ENCODE assay signal across 11 cellular contexts in the genomic region with DNA sequence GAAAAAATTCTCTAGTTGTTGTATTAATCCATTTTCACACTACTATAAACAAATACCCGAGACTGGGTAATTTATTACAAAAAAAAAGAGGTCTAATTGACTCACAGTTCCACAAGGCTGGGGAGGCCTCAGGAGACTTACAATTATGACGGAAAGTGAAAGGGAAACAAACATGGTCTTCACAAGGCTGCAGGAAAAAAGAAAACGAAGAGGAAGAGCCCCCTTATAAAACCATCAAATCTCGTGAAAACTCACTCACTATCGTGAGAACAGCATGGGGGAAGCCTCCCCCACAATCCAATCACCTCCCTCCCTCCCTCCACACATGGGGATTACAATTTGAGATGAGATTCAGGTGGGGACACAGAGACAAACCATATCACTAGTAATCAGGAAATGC.
DNase-seq lines count a peak whose midpoint lies in the region; ATAC-seq, FAIRE-seq and TF ChIP-seq lines count a peak whose summit lies in the region.
"Had no signal": no experiment of that assay in that cellular context is flagged by ENCODE, and none has a peak within 500 bp of the region (broad histone marks: within the 10 kb centered on the region; RNA-seq: fewer than 3 reads in every experiment).

No MANE protein-coding gene starts in this region.

- peaks cover 8% of the 10 kb centered on the region for H3K27me3 Mint-ChIP-seq in activated naive CD4-positive, alpha-beta T cell treated with anti-CD3 and anti-CD28 coated beads, Interleukin-2, amount 10 ng/mL, durations not matched to agents 7 days and 5 days
- no peaks in the 10 kb centered on the region for H3K27me3 Mint-ChIP-seq in T-helper 2 cell treated with Interferon-gamma antibody and Interleukin-4, amounts not matched to agents 5 μg/mL and 100 μg/mL, for 36 hours (ENCODE audit: low read depth)
- no peaks in the 10 kb centered on the region for H3K27me3 Mint-ChIP-seq in stimulated activated memory B cell treated with anti-CD40 and anti-IgM and Interleukin-4, amounts not matched to agents 10 μg/mL and 1 μg/mL and 100 μg/mL, for 72 hours

- H3K4me3 Mint-ChIP-seq in activated naive CD4-positive, alpha-beta T cell treated with anti-CD3 and anti-CD28 coated beads, Interleukin-2, amount 10 ng/mL, durations not matched to agents 7 days and 5 days: no peak overlapping the region
- peak overlapping the region; percentile 44 for H3K4me3 Mint-ChIP-seq in T-helper 2 cell treated with Interferon-gamma antibody and Interleukin-4, amounts not matched to agents 5 μg/mL and 100 μg/mL, for 36 hours
- H3K4me3 Mint-ChIP-seq in stimulated activated memory B cell treated with anti-CD40 and anti-IgM and Interleukin-4, amounts not matched to agents 10 μg/mL and 1 μg/mL and 100 μg/mL, for 72 hours: peak overlapping the region; percentile 45

- H3K36me3 Mint-ChIP-seq in activated naive CD4-positive, alpha-beta T cell treated with anti-CD3 and anti-CD28 coated beads, Interleukin-2, amount 10 ng/mL, durations not matched to agents 7 days and 5 days: no peaks in the 10 kb centered on the region
- H3K36me3 Mint-ChIP-seq in T-helper 2 cell treated with Interferon-gamma antibody and Interleukin-4, amounts not matched to agents 5 μg/mL and 100 μg/mL, for 36 hours (ENCODE audit: low read depth): no peaks in the 10 kb centered on the region
- peaks cover 8% of the 10 kb centered on the region for H3K36me3 Mint-ChIP-seq in stimulated activated memory B cell treated with anti-CD40 and anti-IgM and Interleukin-4, amounts not matched to agents 10 μg/mL and 1 μg/mL and 100 μg/mL, for 72 hours

- H3K27ac Mint-ChIP-seq in activated naive CD4-positive, alpha-beta T cell treated with anti-CD3 and anti-CD28 coated beads, Interleukin-2, amount 10 ng/mL, durations not matched to agents 7 days and 5 days: peak overlapping the region; percentile 47
- H3K27ac Mint-ChIP-seq in T-helper 2 cell treated with Interferon-gamma antibody and Interleukin-4, amounts not matched to agents 5 μg/mL and 100 μg/mL, for 36 hours: peak overlapping the region; percentile 60
- H3K27ac Mint-ChIP-seq in stimulated activated memory B cell treated with anti-CD40 and anti-IgM and Interleukin-4, amounts not matched to agents 10 μg/mL and 1 μg/mL and 100 μg/mL, for 72 hours: peak overlapping the region; percentile 91

- CTCF ChIA-PET in activated naive CD4-positive, alpha-beta T cell treated with anti-CD3 and anti-CD28 coated beads, Interleukin-2, amount 10 ng/mL, durations not matched to agents 7 days and 5 days (lab: Charles Lee): no interaction called here

- no peak for TF ChIP-seq CTCF in D721Med (IDR thresholded peaks at IDR 0.05; ENCODE audit: insufficient read depth, missing control alignments)

- H3K4me1 Mint-ChIP-seq in activated naive CD4-positive, alpha-beta T cell treated with anti-CD3 and anti-CD28 coated beads, Interleukin-2, amount 10 ng/mL, durations not matched to agents 7 days and 5 days: peaks cover 8% of the 10 kb centered on the region
- peaks cover 5% of the 10 kb centered on the region for H3K4me1 Mint-ChIP-seq in T-helper 2 cell treated with Interferon-gamma antibody and Interleukin-4, amounts not matched to agents 5 μg/mL and 100 μg/mL, for 36 hours (ENCODE audit: low read depth)
- peaks cover 10% of the 10 kb centered on the region for H3K4me1 Mint-ChIP-seq in stimulated activated memory B cell treated with anti-CD40 and anti-IgM and Interleukin-4, amounts not matched to agents 10 μg/mL and 1 μg/mL and 100 μg/mL, for 72 hours

- peak; percentile 79 for ATAC-seq in HG02885 (IDR thresholded peaks at IDR 0.05; ENCODE audit: poor library complexity, unreplicated experiment)
- ATAC-seq in stimulated activated memory B cell treated with anti-CD40 and anti-IgM and Interleukin-4, amounts not matched to agents 10 μg/mL and 1 μg/mL and 100 μg/mL, for 72 hours: no peak

- H3K9me3 Mint-ChIP-seq in activated naive CD4-positive, alpha-beta T cell treated with anti-CD3 and anti-CD28 coated beads, Interleukin-2, amount 10 ng/mL, durations not matched to agents 7 days and 5 days: no peaks in the 10 kb centered on the region
- no peaks in the 10 kb centered on the region for H3K9me3 Mint-ChIP-seq in T-helper 2 cell treated with Interferon-gamma antibody and Interleukin-4, amounts not matched to agents 5 μg/mL and 100 μg/mL, for 36 hours
- peaks cover 6% of the 10 kb centered on the region for H3K9me3 Mint-ChIP-seq in stimulated activated memory B cell treated with anti-CD40 and anti-IgM and Interleukin-4, amounts not matched to agents 10 μg/mL and 1 μg/mL and 100 μg/mL, for 72 hours

- no peak for FAIRE-seq in D721Med (lab: Jason Lieb, UNC)

- no peak for DNase-seq in activated naive CD4-positive, alpha-beta T cell treated with anti-CD3 and anti-CD28 coated beads, Interleukin-2, amount 10 ng/mL, durations not matched to agents 7 days and 5 days
- DNase-seq in activated naive CD4-positive, alpha-beta T cell (lab: John Stamatoyannopoulos, UW): no peak
- DNase-seq in T-helper 2 cell treated with Interferon-gamma antibody and Interleukin-4, amounts not matched to agents 5 μg/mL and 100 μg/mL, for 36 hours (ENCODE audit: low spot score): no peak
- DNase-seq in D721Med (ENCODE audit: insufficient read length, low spot score): no peak
- DNase-seq in NCI-H2107 treated with DMSO at 0.1 percent for 48 hours (lab: John Stamatoyannopoulos, UW; ENCODE audit: unreplicated experiment): no peak
- no peak for DNase-seq in ureter (ENCODE audit: low spot score)
- DNase-seq: BE2C; NCI-H1417; stimulated activated CD4-positive, alpha-beta T cell treated with anti-CD3 and anti-CD28 coated beads, Interleukin-12 subunit alpha, Interleukin-12 subunit beta, amount 100 ng/mL, for 4 hours had no signal
